ENCODE assay signal across 24 cellular contexts in the genomic region with DNA sequence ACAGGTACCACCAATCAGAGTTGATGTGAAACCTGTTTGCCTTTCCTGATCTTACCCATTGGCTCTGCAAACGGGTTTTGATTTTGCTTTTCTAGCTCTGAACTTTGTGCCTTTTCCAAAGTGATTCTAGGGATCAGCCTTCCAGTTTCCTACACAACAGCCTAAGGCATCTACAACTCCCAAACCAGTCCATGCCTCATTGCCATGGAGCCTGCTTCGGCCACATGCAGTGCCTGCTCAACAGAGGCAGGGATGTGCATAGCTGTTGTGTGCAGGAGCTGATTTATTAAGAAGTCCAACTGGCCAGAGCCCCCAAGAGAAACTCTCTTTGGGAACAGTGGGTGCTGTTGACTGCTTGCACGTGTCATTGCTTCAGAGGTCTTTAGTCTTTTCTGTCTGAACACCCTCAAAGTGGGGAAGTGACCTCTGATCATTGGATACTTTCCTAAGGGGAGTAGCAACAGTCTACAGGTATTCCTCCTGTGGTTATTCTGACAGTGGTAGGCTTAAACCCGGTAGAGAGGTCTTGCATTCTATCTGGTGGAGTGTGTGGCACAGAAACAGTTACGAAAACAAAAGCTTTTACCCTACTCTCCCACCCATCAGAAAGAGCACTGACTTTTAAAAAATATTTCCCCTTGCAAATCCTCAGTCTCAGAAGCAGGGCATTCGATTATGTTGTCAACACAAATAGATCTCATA. TPM values are rescaled to one million over a fixed set of nuclear protein-coding genes. Genes with fewer than 3 reads are reported as not detected.
DNase-seq lines count a peak whose midpoint lies in the region; ATAC-seq and TF ChIP-seq lines count a peak whose summit lies in the region.
"Had no signal": no experiment of that assay in that cellular context is flagged by ENCODE, and none has a peak within 500 bp of the region (broad histone marks: within the 10 kb centered on the region; RNA-seq: fewer than 3 reads in every experiment).

No MANE protein-coding gene starts in this region.

- H3K9me2 ChIP-seq in GM23248 (ENCODE audit: insufficient read depth), result no peaks in the 10 kb centered on the region
- H3K9me2 ChIP-seq in hepatocyte (replicated peaks; ENCODE audit: insufficient read depth), result no peaks in the 10 kb centered on the region

- ATAC-seq in RWPE2 (ENCODE audit: low read depth), result no peak
- ATAC-seq in HG03045 (IDR thresholded peaks at IDR 0.05; ENCODE audit: unreplicated experiment), result no peak
- no peak for ATAC-seq in GM21737 (IDR thresholded peaks at IDR 0.05; ENCODE audit: unreplicated experiment)
- ATAC-seq in GM18873 (IDR thresholded peaks at IDR 0.05; ENCODE audit: low FRiP score, unreplicated experiment), result no peak
- ATAC-seq: upper lobe of right lung had no signal

- TF ChIP-seq POLR2A in stomach (IDR thresholded peaks at IDR 0.05), result no peak

- H3K9ac ChIP-seq in GM23248, result peak overlapping the region; percentile 81

- WGBS in GM23248 (ENCODE audit: low coverage in 1 of 2, low lambda C conversion rate in 2 of 2, missing lambda C conversion rate in 2 of 2), 2 experiments, result 77 to 79% methylated on average over 6 of the region's 6 CpGs
- WGBS in hepatocyte (ENCODE audit: low lambda C conversion rate, missing lambda C conversion rate), result 65% methylated on average over 6 of the region's 6 CpGs
- WGBS in stomach, 5 donors, result 42 to 53% (median 46%) methylated on average over 6 of the region's 6 CpGs

- H3F3A ChIP-seq in GM23248 (ENCODE audit: insufficient read depth), result peaks cover 32% of the 10 kb centered on the region

- no peaks in the 10 kb centered on the region for H3K79me2 ChIP-seq in GM23248 (ENCODE audit: insufficient read depth)
- no peaks in the 10 kb centered on the region for H3K79me2 ChIP-seq in hepatocyte

- no peak overlapping the region for H3K4me3 ChIP-seq in GM23248
- H3K4me3 ChIP-seq in RWPE2 (ENCODE audit: severe bottlenecking), result no peak overlapping the region
- no peak overlapping the region for H3K4me3 ChIP-seq in hepatocyte
- no peak overlapping the region for H3K4me3 ChIP-seq in stomach
- H3K4me3 ChIP-seq: lower lobe of right lung, spleen, upper lobe of right lung had no signal

- H3K27ac ChIP-seq in GM23248 (peak overlapping the region; percentile 100), RWPE2 (ENCODE audit: poor library complexity, severe bottlenecking) (peak overlapping the region; percentile 49), hepatocyte (peak overlapping the region; percentile 42), stomach (peak overlapping the region; percentile 67 to 87 (median 76))
- H3K27ac ChIP-seq: lower lobe of right lung, spleen had no signal

- H3K27me3 ChIP-seq in GM23248 (replicated peaks; ENCODE audit: insufficient read depth) (no peaks in the 10 kb centered on the region), RWPE2 (ENCODE audit: insufficient read depth, poor library complexity, severe bottlenecking) (no peaks in the 10 kb centered on the region), hepatocyte (no peaks in the 10 kb centered on the region), stomach (no peaks in the 10 kb centered on the region)
- H3K27me3 ChIP-seq: upper lobe of right lung had no signal

- H3K36me3 ChIP-seq in GM23248 (ENCODE audit: low read depth) (no peaks in the 10 kb centered on the region), RWPE2 (ENCODE audit: low read depth) (no peaks in the 10 kb centered on the region), hepatocyte (replicated peaks; ENCODE audit: insufficient read depth, low read depth) (no peaks in the 10 kb centered on the region), stomach (no peaks in the 10 kb centered on the region)
- H3K36me3 ChIP-seq: lower lobe of right lung, spleen, upper lobe of right lung had no signal

- H3K9me3 ChIP-seq in GM23248 (ENCODE audit: low read depth) (no peaks in the 10 kb centered on the region), RWPE2 (ENCODE audit: severe bottlenecking) (peaks cover 5% of the 10 kb centered on the region), hepatocyte (ENCODE audit: low read depth) (no peaks in the 10 kb centered on the region), stomach (peaks cover 0 to 3% (median 0%) of the 10 kb centered on the region in 4 donors)
- H3K9me3 ChIP-seq: lower lobe of right lung, upper lobe of right lung had no signal

- in situ Hi-C loops in GM23248 (cut with MboI), result no loop called here

- no peak overlapping the region for H2AFZ ChIP-seq in GM23248
- no peak overlapping the region for H2AFZ ChIP-seq in hepatocyte

- H4K20me1 ChIP-seq in GM23248 (ENCODE audit: insufficient read depth) (no peaks in the 10 kb centered on the region), hepatocyte (ENCODE audit: insufficient read depth, poor library complexity, severe bottlenecking) (no peaks in the 10 kb centered on the region)

- H3K4me2 ChIP-seq in GM23248 (ENCODE audit: unreplicated experiment) (peak overlapping the region; percentile 33), hepatocyte (peak overlapping the region; percentile 28)

- no peak for TF ChIP-seq EP300 in stomach (IDR thresholded peaks at IDR 0.05)

- intact Hi-C loops in stomach (cut with DNase I; ENCODE audit: low total_unique reads), result no loop called here

- H3K4me1 ChIP-seq in GM23248 (ENCODE audit: insufficient read depth) (peaks cover 43% of the 10 kb centered on the region), RWPE2 (ENCODE audit: insufficient read depth, poor library complexity, severe bottlenecking) (peaks cover 24% of the 10 kb centered on the region), hepatocyte (ENCODE audit: insufficient read depth) (peaks cover 17% of the 10 kb centered on the region), stomach (peaks cover 0 to 24% (median 9%) of the 10 kb centered on the region in 4 donors)
- H3K4me1 ChIP-seq: spleen had no signal

- TF ChIP-seq CTCF in RWPE2 (IDR thresholded peaks at IDR 0.05; ENCODE audit: poor library complexity, severe bottlenecking) (no peak), hepatocyte (IDR thresholded peaks at IDR 0.05; ENCODE audit: poor library complexity) (no peak), stomach (IDR thresholded peaks at IDR 0.05) (no peak)

- DNase-seq in GM23248 (no peak), RWPE2 (ENCODE audit: low spot score) (no peak), hepatocyte (ENCODE audit: low spot score) (no peak), stomach (no peak), GDM1 (lab: John Stamatoyannopoulos, UW) (no peak)
- DNase-seq: activated CD4-positive, alpha-beta T cell treated with anti-CD3 and anti-CD28 coated beads for 4 hours; anterior cingulate cortex; CD4-positive, CD25-positive, alpha-beta regulatory T cell; DMS 273 treated with DMSO at 0.1 percent for 48 hours; hippocampal formation; Kasumi-1; lower lobe of right lung; NCI-H1092 treated with DMSO at 0.1 percent for 48 hours; NCI-H1930; NCI-H345; NCI-H774; retina; spleen; stimulated activated CD4-positive, alpha-beta T cell treated with anti-CD3 and anti-CD28 coated beads, Interleukin-4, amount 100 ng/mL, for 1 hour; upper lobe of right lung had no signal

RNA-seq across cellular contexts. Expression of gene THSD4, which starts 36.6 kb away (rescaled TPM):
- total RNA-seq in GM23248 (2014; rRNA removed; shearing (Covaris generic)), result 50.6 and 58.9 TPM in 2 replicates
- polyA plus RNA-seq in GM23248 (2016; fragmentation: Nextera tagmentation; extraction: Ambion mirVana) (13.3 and 14.2 TPM in 2 replicates), hepatocyte (3.3 and 4.3 TPM in 2 replicates), stomach (10 to 100 TPM in 1 of 3 donors, 1 to 10 TPM in 2; 1.8 to 40.9 (median 5.8) TPM)
- total RNA-seq in hepatocyte (7.0 and 8.0 TPM in 2 replicates), stomach (10 to 100 TPM; 18.0 to 79.4 (median 23.5) TPM)
- total RNA-seq: CD4-positive, CD25-positive, alpha-beta regulatory T cell; T-helper 1 cell treated with Interleukin-12 subunit alpha and Interleukin-12 subunit beta and Interleukin-4 antibody, amounts not matched to agents 30 ng/mL and 1 ng/mL, for 36 hours had no signal
- polyA plus RNA-seq: CD4-positive, CD25-positive, alpha-beta regulatory T cell had no signal

Comparison
In these comparisons a context has a peak if more than half of its experiments do, and no peak if none do; other contexts are left out.
1. H3K27ac ChIP-seq: peak in every context shown above with its lines; median percentile 100 in GM23248; 76 in stomach; 49 in RWPE2; 42 in hepatocyte.